ENCODE assay signal across 1 cellular context in the genomic region with DNA sequence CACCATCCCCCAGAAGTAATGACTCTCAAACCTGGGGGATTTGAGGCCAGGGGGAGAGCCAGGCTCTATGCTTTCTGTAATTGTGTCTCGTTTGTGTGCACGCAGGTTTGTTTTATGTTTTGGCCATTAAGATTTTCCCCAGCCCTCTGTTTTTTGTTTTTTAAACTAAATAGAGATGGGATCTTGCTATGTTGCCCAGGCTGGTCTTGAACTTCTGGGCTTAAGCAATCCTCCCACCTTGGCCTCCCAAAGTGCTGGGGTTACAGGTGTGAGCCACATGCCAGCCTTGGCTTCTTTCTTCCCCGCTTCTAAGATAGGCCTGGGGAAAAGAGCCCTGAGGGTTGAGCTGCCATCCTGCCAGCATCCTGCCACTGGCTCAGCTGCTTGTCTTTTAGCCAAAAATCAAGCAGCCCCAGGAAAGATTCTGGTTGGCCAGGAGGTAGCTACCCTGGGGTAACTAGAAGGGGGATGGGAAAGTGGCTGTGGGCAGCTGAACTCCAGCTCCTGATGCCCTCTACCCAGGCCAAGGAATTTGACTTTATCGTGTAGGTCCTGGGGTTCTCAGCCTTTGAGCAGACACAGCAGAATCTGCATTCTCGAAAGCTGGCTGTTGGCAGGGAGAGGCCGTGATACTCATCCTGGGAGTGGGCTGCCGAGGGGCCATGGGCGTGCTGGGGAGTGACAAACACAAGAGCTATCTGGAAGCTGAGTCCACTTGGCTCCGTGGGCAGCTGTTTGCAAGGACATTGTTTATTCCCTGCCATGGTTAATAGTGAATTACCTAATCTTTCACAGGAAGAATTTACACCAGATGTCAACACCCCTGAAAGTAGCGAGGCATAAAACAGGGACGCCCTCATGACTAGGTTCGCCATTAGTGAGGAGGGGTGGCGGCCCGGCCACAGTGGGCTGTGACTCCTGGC.
TF ChIP-seq lines count a peak whose summit lies in the region.

No MANE protein-coding gene starts in this region.

TF ChIP-seq in HepG2, 621 proteins besides CTCF, POLR2A, EP300 and RAD21:
- TF ChIP-seq ZNF121 (CRISPR knock-in tag; IDR thresholded peaks at IDR 0.05) (peak; percentile 69; the same call in 1 of the 2 replicates), KAT8 (CRISPR knock-in tag; IDR thresholded peaks at IDR 0.05) (no peak), CEBPG (CRISPR knock-in tag; IDR thresholded peaks at IDR 0.05) (no peak), TEAD2 (CRISPR knock-in tag; IDR thresholded peaks at IDR 0.05) (no peak), MTA1 (CRISPR knock-in tag; IDR thresholded peaks at IDR 0.05; ENCODE audit: borderline replicate concordance) (0 out of 2 replicates have a peak, but pooled peaks have one; percentile 44), SIX1 (CRISPR knock-in tag; IDR thresholded peaks at IDR 0.05; ENCODE audit: borderline replicate concordance) (no peak), SSRP1 (CRISPR knock-in tag; IDR thresholded peaks at IDR 0.05) (0 out of 2 replicates have a peak, but pooled peaks have one; percentile 13)
